Comparison of ENCODE assay signal across 1 cellular context in the genomic region with DNA sequence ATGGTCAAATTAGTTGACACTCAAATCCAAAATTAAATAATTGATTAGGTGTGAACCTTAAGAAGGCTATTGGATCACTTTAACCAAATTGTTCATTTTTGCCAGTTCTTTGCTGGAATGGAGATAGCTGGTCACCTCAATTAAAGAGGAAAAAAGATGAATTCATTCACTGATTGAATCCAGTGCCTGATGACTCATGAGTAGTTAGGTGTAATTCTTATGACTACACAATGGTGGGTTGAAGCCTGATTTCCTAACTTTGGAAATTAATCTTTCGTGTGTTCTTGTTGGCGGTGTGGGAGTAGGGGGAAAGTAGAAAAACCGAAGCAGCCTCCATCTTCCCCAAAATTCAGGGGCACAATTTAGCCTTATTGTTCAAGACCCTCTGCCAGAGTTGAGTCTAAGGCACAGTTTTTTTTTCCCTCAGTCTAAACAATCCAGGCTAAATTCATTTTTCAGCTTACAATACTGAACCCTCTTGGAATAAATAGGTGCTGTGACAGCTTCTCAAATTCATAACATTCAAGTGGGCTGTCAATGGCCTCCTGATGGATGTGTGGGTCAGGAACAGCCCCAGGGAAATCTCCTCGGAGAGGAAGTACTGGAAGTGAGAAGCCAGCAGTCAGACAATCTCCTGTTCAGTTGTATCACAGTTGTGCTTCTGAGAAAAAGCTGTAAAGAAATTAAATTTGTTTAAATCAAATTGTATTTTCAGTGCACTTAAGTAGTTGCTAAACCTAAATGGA.
TF ChIP-seq lines count a peak whose summit lies in the region.

No MANE protein-coding gene starts in this region.

TF ChIP-seq in IMR-90, 13 proteins besides CTCF, POLR2A, EP300 and RAD21 (continued from another document):
- no peak for TF ChIP-seq BHLHE40 (IDR thresholded peaks at IDR 0.05; ENCODE audit: low read depth, low read length)
- TF ChIP-seq MAFK (IDR thresholded peaks at IDR 0.05; ENCODE audit: low read depth, low read length): no peak
- TF ChIP-seq CHD1 (IDR thresholded peaks at IDR 0.05; ENCODE audit: low read depth, low read length): no peak
- no peak; the same call in 1 of the 2 replicates for TF ChIP-seq FOS (IDR thresholded peaks at IDR 0.05; ENCODE audit: low read depth, low read length)
